1 cellular context compared by ENCODE assay signal in the genomic region with DNA sequence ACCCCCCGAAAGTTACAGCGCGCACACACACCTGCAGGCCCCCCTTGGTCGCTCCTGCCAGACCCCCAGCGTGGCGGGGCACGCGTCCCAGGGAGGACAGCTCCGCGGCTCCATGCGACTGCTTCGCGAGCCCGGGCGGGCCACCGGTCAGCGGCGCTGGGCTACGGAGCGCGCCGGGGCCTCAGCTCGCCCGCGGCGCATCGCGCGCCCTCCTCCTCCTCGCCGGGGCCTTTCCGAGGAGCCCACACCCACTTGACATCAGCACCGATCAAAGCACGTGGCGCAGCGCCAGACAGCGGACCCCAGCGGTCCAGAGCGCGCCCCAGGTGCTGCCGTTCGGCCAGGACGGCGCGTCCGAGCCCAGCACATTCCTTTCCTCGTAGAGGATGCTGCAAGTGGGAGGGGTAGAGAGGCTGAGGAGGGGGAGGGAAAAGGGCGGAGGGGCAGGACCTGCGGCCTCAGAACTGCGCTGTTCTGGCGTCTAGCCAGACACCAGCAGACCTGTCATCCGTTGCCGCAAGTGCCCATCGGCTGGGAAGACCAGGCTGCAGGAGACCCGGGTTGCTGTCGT.
TF ChIP-seq lines count a peak whose summit lies in the region.

No MANE protein-coding gene starts in this region.

TF ChIP-seq in HepG2, 621 proteins besides CTCF, POLR2A, EP300 and RAD21 (continued from another document and continues in another):
- TF ChIP-seq HNF1A (IDR thresholded peaks at IDR 0.05; ENCODE audit: low read depth) (no peak), HNF1A (CRISPR knock-in tag; IDR thresholded peaks at IDR 0.05; ENCODE audit: borderline replicate concordance) (no peak; the same call in 1 of the 2 replicates), SMC3 (IDR thresholded peaks at IDR 0.05; ENCODE audit: low read length) (no peak), CHD2 (IDR thresholded peaks at IDR 0.05; ENCODE audit: low read depth, low read length) (0 out of 2 replicates have a peak, but pooled peaks have one; percentile 23), GATAD2A (CRISPR knock-in tag; IDR thresholded peaks at IDR 0.05) (no peak), ZNF747 (CRISPR knock-in tag; IDR thresholded peaks at IDR 0.05; ENCODE audit: borderline replicate concordance) (no peak; the same call in 1 of the 2 replicates), SIN3A (IDR thresholded peaks at IDR 0.05; ENCODE audit: borderline replicate concordance, low read depth, low read length) (peak; percentile 29; the same call in 1 of the 2 replicates), ZNF142 (CRISPR knock-in tag; IDR thresholded peaks at IDR 0.05) (no peak), GFI1 (CRISPR knock-in tag; IDR thresholded peaks at IDR 0.05; ENCODE audit: borderline replicate concordance) (no peak), NKX3-1 (CRISPR knock-in tag; IDR thresholded peaks at IDR 0.05) (no peak), CREBL2 (CRISPR knock-in tag; IDR thresholded peaks at IDR 0.05; ENCODE audit: borderline replicate concordance) (no peak), NFATC3 (CRISPR knock-in tag; IDR thresholded peaks at IDR 0.05) (no peak), ZNF251 (CRISPR knock-in tag; IDR thresholded peaks at IDR 0.05) (no peak), MIXL1 (CRISPR knock-in tag; IDR thresholded peaks at IDR 0.05) (no peak), ZZZ3 (CRISPR knock-in tag; IDR thresholded peaks at IDR 0.05; ENCODE audit: borderline replicate concordance) (no peak), TBL1XR1 (IDR thresholded peaks at IDR 0.05; ENCODE audit: borderline replicate concordance, low read length, partially characterized antibody) (no peak), FOSL1 (CRISPR knock-in tag; IDR thresholded peaks at IDR 0.05; ENCODE audit: borderline replicate concordance) (no peak), KDM4B (CRISPR knock-in tag; IDR thresholded peaks at IDR 0.05) (no peak), ZNF775 (CRISPR knock-in tag; IDR thresholded peaks at IDR 0.05; ENCODE audit: borderline replicate concordance) (no peak), CBX2 (IDR thresholded peaks at IDR 0.05; ENCODE audit: low read depth, low read length) (no peak), CBX2 (CRISPR knock-in tag; IDR thresholded peaks at IDR 0.05; ENCODE audit: low read depth) (no peak), GATA4 (IDR thresholded peaks at IDR 0.05; ENCODE audit: borderline replicate concordance, low read depth) (no peak), ZNF230 (CRISPR knock-in tag; IDR thresholded peaks at IDR 0.05) (no peak), ZNF644 (CRISPR knock-in tag; IDR thresholded peaks at IDR 0.05; ENCODE audit: low read depth) (no peak), TEAD2 (CRISPR knock-in tag; IDR thresholded peaks at IDR 0.05) (no peak), AFF4 (CRISPR knock-in tag; IDR thresholded peaks at IDR 0.05) (no peak), ZNF503 (CRISPR knock-in tag; IDR thresholded peaks at IDR 0.05) (no peak), TFAP4 (IDR thresholded peaks at IDR 0.05; ENCODE audit: borderline replicate concordance, low read depth) (no peak), RFX3 (CRISPR knock-in tag; IDR thresholded peaks at IDR 0.05) (no peak)
- TF ChIP-seq, protein P1, sequence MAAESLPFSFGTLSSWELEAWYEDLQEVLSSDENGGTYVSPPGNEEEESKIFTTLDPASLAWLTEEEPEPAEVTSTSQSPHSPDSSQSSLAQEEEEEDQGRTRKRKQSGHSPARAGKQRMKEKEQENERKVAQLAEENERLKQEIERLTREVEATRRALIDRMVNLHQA (CRISPR knock-in tag; IDR thresholded peaks at IDR 0.05), result no peak
- TF ChIP-seq, protein P2, sequence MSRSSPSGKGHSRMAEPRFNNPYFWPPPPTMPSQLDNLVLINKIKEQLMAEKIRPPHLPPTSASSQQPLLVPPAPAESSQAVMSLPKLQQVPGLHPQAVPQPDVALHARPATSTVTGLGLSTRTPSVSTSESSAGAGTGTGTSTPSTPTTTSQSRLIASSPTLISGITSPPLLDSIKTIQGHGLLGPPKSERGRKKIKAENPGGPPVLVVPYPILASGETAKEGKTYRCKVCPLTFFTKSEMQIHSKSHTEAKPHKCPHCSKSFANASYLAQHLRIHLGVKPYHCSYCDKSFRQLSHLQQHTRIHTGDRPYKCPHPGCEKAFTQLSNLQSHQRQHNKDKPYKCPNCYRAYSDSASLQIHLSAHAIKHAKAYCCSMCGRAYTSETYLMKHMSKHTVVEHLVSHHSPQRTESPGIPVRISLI (CRISPR knock-in tag; IDR thresholded peaks at IDR 0.05; ENCODE audit: borderline replicate concordance), result no peak
- TF ChIP-seq, protein P3, sequence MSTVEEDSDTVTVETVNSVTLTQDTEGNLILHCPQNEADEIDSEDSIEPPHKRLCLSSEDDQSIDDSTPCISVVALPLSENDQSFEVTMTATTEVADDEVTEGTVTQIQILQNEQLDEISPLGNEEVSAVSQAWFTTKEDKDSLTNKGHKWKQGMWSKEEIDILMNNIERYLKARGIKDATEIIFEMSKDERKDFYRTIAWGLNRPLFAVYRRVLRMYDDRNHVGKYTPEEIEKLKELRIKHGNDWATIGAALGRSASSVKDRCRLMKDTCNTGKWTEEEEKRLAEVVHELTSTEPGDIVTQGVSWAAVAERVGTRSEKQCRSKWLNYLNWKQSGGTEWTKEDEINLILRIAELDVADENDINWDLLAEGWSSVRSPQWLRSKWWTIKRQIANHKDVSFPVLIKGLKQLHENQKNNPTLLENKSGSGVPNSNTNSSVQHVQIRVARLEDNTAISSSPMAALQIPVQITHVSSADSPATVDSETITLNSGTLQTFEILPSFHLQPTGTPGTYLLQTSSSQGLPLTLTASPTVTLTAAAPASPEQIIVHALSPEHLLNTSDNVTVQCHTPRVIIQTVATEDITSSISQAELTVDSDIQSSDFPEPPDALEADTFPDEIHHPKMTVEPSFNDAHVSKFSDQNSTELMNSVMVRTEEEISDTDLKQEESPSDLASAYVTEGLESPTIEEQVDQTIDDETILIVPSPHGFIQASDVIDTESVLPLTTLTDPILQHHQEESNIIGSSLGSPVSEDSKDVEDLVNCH (CRISPR knock-in tag; IDR thresholded peaks at IDR 0.05), result no peak
- TF ChIP-seq, protein P4, sequence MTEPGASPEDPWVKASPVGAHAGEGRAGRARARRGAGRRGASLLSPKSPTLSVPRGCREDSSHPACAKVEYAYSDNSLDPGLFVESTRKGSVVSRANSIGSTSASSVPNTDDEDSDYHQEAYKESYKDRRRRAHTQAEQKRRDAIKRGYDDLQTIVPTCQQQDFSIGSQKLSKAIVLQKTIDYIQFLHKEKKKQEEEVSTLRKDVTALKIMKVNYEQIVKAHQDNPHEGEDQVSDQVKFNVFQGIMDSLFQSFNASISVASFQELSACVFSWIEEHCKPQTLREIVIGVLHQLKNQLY (CRISPR knock-in tag; IDR thresholded peaks at IDR 0.05), result no peak
